In genomic region chr1:85683292-85684025, GRCh38 we compare ENCODE assay signal across 33 cellular contexts.
"Had no signal": no experiment of that assay in that cellular context is flagged by ENCODE, and none has a peak within 500 bp of the region (broad histone marks: within the 10 kb centered on the region; RNA-seq: fewer than 3 reads in every experiment).

No MANE protein-coding gene starts in this region.

- H3K4me3 ChIP-seq: breast epithelium, esophagus muscularis mucosa, gastroesophageal sphincter, ovary, sigmoid colon, smooth muscle cell, upper lobe of left lung, vagina had no signal

- H3K9me3 ChIP-seq: breast epithelium, esophagus muscularis mucosa, gastroesophageal sphincter, ovary, sigmoid colon, upper lobe of left lung, vagina had no signal

- H3K27ac ChIP-seq: breast epithelium, esophagus muscularis mucosa, gastroesophageal sphincter, ovary, sigmoid colon, upper lobe of left lung, vagina had no signal

- H3K4me1 ChIP-seq: breast epithelium, upper lobe of left lung, vagina had no signal

- H3K4me3 Mint-ChIP-seq: activated naive CD4-positive, alpha-beta T cell treated with anti-CD3 and anti-CD28 coated beads for 36 hours; activated naive CD8-positive, alpha-beta T cell treated with anti-CD3 and anti-CD28 coated beads, Interleukin-2, amount 10 ng/mL, durations not matched to agents 7 days and 5 days; dendritic cell treated with granulocyte-macrophage colony-stimulating factor and Interleukin-4, amounts not matched to agents 40 ng/mL and 50 ng/mL, for 4 days; immature natural killer cell; naive thymus-derived CD4-positive, alpha-beta T cell; stimulated activated memory B cell treated with anti-CD40 and anti-IgM and Interleukin-4, amounts not matched to agents 10 μg/mL and 1 μg/mL and 100 μg/mL, for 72 hours; stimulated activated naive CD8-positive, alpha-beta T cell treated with anti-CD3 and anti-CD28 coated beads, Interleukin-15, amount 100 ng/mL, for 72 hours; T-cell; T-helper 2 cell treated with Interferon-gamma antibody and Interleukin-4, amounts not matched to agents 5 μg/mL and 100 μg/mL, for 36 hours had no signal

- H3K4me1 Mint-ChIP-seq: activated naive CD8-positive, alpha-beta T cell treated with anti-CD3 and anti-CD28 coated beads, Interleukin-2, amount 10 ng/mL, durations not matched to agents 7 days and 5 days; stimulated activated naive CD8-positive, alpha-beta T cell treated with anti-CD3 and anti-CD28 coated beads, Interleukin-15, amount 100 ng/mL, for 72 hours had no signal

- H3K36me3 ChIP-seq: breast epithelium, ovary had no signal

- DNase-seq: activated CD4-positive, alpha-beta T cell treated with anti-CD3 and anti-CD28 coated beads for 4 hours; activated CD4-positive, alpha-beta T cell treated with anti-CD3 and anti-CD28 coated beads, Interleukin-2, amount 50 U/mL, for 48 hours; activated CD8-positive, alpha-beta memory T cell treated with anti-CD3 and anti-CD28 coated beads for 24 hours; activated effector memory CD4-positive, alpha-beta T cell treated with anti-CD3 and anti-CD28 coated beads, Interleukin-2, amount 50 U/mL, for 16 hours; activated naive CD4-positive, alpha-beta T cell treated with anti-CD3 and anti-CD28 coated beads for 36 hours; activated naive CD8-positive, alpha-beta T cell treated with anti-CD3 and anti-CD28 coated beads, Interleukin-2, amount 10 ng/mL, durations not matched to agents 7 days and 5 days; central memory CD4-positive, alpha-beta T cell; head of caudate nucleus; hypothalamus; immature natural killer cell; kidney; left colon; mammary epithelial cell; midbrain; naive thymus-derived CD4-positive, alpha-beta T cell; ovary; sigmoid colon; stimulated activated CD4-positive, alpha-beta T cell treated with anti-CD3 and anti-CD28 coated beads, Interleukin-1b, Interleukin-23, amount 100 ng/mL, for 48 hours; stimulated activated CD4-positive, alpha-beta T cell treated with anti-CD3 and anti-CD28 coated beads, Interleukin-4, amount 100 ng/mL, for 4 hours; stimulated activated CD8-positive, alpha-beta memory T cell treated with anti-CD3 and anti-CD28 coated beads, Interleukin-4, amount 100 ng/mL, for 48 hours; stimulated activated naive CD8-positive, alpha-beta T cell treated with anti-CD3 and anti-CD28 coated beads, Interleukin-15, amount 100 ng/mL, for 72 hours; substantia nigra; T-cell; upper lobe of left lung had no signal

- H3K27me3 ChIP-seq: breast epithelium, esophagus muscularis mucosa, gastroesophageal sphincter, ovary, sigmoid colon, upper lobe of left lung, vagina had no signal

- H3K27me3 Mint-ChIP-seq: activated naive CD8-positive, alpha-beta T cell treated with anti-CD3 and anti-CD28 coated beads, Interleukin-2, amount 10 ng/mL, durations not matched to agents 7 days and 5 days; dendritic cell treated with granulocyte-macrophage colony-stimulating factor and Interleukin-4, amounts not matched to agents 40 ng/mL and 50 ng/mL, for 4 days; naive thymus-derived CD4-positive, alpha-beta T cell; progenitor cell of endocrine pancreas; stimulated activated memory B cell treated with anti-CD40 and anti-IgM and Interleukin-4, amounts not matched to agents 10 μg/mL and 1 μg/mL and 100 μg/mL, for 72 hours; stimulated activated naive CD8-positive, alpha-beta T cell treated with anti-CD3 and anti-CD28 coated beads, Interleukin-15, amount 100 ng/mL, for 72 hours; T-cell had no signal

- H3K4me2 ChIP-seq: smooth muscle cell had no signal

- H3K9me3 Mint-ChIP-seq: activated naive CD4-positive, alpha-beta T cell treated with anti-CD3 and anti-CD28 coated beads for 36 hours; activated naive CD8-positive, alpha-beta T cell treated with anti-CD3 and anti-CD28 coated beads, Interleukin-2, amount 10 ng/mL, durations not matched to agents 7 days and 5 days; dendritic cell treated with granulocyte-macrophage colony-stimulating factor and Interleukin-4, amounts not matched to agents 40 ng/mL and 50 ng/mL, for 4 days; immature natural killer cell; naive thymus-derived CD4-positive, alpha-beta T cell; stimulated activated memory B cell treated with anti-CD40 and anti-IgM and Interleukin-4, amounts not matched to agents 10 μg/mL and 1 μg/mL and 100 μg/mL, for 72 hours; stimulated activated naive CD8-positive, alpha-beta T cell treated with anti-CD3 and anti-CD28 coated beads, Interleukin-15, amount 100 ng/mL, for 72 hours; T-cell; T-helper 2 cell treated with Interferon-gamma antibody and Interleukin-4, amounts not matched to agents 5 μg/mL and 100 μg/mL, for 36 hours had no signal

- H3K27ac Mint-ChIP-seq: activated naive CD4-positive, alpha-beta T cell treated with anti-CD3 and anti-CD28 coated beads for 36 hours; activated naive CD8-positive, alpha-beta T cell treated with anti-CD3 and anti-CD28 coated beads, Interleukin-2, amount 10 ng/mL, durations not matched to agents 7 days and 5 days; dendritic cell treated with granulocyte-macrophage colony-stimulating factor and Interleukin-4, amounts not matched to agents 40 ng/mL and 50 ng/mL, for 4 days; immature natural killer cell; naive thymus-derived CD4-positive, alpha-beta T cell; progenitor cell of endocrine pancreas; stimulated activated memory B cell treated with anti-CD40 and anti-IgM and Interleukin-4, amounts not matched to agents 10 μg/mL and 1 μg/mL and 100 μg/mL, for 72 hours; stimulated activated naive CD8-positive, alpha-beta T cell treated with anti-CD3 and anti-CD28 coated beads, Interleukin-15, amount 100 ng/mL, for 72 hours; T-cell; T-helper 2 cell treated with Interferon-gamma antibody and Interleukin-4, amounts not matched to agents 5 μg/mL and 100 μg/mL, for 36 hours had no signal
